In the genomic region with DNA sequence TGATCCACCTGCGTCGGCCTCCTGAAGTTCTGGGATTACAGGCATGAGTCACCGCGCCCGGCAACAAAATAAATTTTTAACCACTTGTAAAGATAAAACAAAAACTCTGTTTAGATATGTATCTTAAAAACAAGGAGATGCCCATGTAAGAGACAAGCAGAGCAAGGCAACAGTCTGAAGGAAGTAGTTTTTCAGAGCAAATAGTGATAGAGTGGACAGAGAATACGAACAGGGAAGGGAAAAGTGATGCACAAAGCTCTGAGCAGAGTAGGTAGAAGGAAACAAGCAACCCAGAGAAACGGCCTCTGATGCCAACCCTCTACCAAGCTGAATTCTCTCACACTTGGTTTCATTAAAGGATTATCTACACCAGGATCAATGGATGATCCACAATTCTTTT, we compare ENCODE assay signal across 6 cellular contexts.
"Had no signal": no experiment of that assay in that cellular context is flagged by ENCODE, and none has a peak within 500 bp of the region (broad histone marks: within the 10 kb centered on the region; RNA-seq: fewer than 3 reads in every experiment).

No MANE protein-coding gene starts in this region.

- H3K4me3 Mint-ChIP-seq: GM23338, H9 had no signal

- H3K27ac Mint-ChIP-seq: GM23338, H9 had no signal

- H3K9me3 Mint-ChIP-seq: H9 had no signal

- H3K4me1 Mint-ChIP-seq: GM23338, H9 had no signal

- ATAC-seq: GM23338, K562 had no signal

- DNase-seq: H9, HCEC 1CT, IMR-90, KG1 had no signal
